16 cellular contexts compared by ENCODE assay signal in the genomic region with DNA sequence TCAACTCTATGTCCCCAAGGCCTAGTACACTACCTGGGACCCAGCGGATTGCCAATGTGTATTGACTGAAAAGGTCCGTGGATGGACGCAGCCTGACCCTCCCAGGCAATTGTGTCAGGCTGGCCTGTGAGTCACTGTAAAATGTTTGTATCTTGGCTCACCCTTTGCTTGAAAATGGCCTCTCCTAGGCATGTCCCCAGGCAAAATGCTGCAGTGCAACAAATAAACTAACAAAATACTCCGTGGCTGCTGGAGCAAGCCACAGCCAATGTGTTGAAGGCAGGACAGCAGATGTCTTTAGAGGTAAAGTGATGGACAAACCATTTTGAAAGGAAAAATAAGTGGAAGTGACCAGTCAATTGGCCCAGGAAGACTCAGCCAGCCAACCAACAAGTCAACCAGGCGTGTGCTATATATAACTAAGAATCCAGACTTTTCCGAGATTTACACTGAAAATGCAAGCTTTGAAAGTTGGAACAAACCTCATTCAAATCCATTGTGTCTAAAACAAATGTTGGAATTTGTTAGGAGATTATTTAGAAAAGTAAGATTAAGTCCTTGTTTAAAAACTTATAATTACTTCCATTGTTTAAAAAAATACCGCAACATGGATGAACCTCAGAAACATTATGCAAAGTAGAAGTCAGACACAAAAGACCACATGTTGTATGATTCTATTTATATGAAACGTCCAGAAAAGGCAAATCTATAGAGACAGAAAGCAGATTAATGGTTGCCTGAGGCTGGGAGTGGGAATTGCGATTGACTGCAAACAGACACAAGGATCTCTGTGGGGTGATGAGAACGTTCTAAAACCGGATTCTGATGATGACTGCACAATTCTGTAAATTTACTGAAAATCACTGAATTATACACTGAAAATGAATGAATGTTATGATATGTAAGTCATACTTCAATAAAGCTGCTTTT.
"Had no signal": no experiment of that assay in that cellular context is flagged by ENCODE, and none has a peak within 500 bp of the region (broad histone marks: within the 10 kb centered on the region; RNA-seq: fewer than 3 reads in every experiment).

No MANE protein-coding gene starts in this region.

- H3K27me3 ChIP-seq: esophagus muscularis mucosa, testis had no signal

- H3K4me3 ChIP-seq: esophagus muscularis mucosa, left ventricle myocardium inferior, testis had no signal

- H3K36me3 ChIP-seq: esophagus muscularis mucosa, left ventricle myocardium inferior had no signal

- FAIRE-seq: bronchial epithelial cell, islet of Langerhans had no signal

- H3K9me3 ChIP-seq: esophagus muscularis mucosa, left ventricle myocardium inferior, testis had no signal

- H3K4me1 ChIP-seq: esophagus muscularis mucosa, foreskin keratinocyte, left ventricle myocardium inferior, testis had no signal

- H3K27ac ChIP-seq: esophagus muscularis mucosa, foreskin keratinocyte, left ventricle myocardium inferior, testis had no signal

- ATAC-seq: activated CD4-positive, CD25-positive, alpha-beta regulatory T cell treated with anti-CD3 and anti-CD28 coated beads, Interleukin-2, amount 50 U/mL, for 24 hours; foreskin keratinocyte; stimulated activated naive CD8-positive, alpha-beta T cell treated with anti-CD3 and anti-CD28 coated beads, Interleukin-15, amount 100 ng/mL, for 72 hours had no signal

- DNase-seq: activated CD4-positive, alpha-beta T cell treated with anti-CD3 and anti-CD28 coated beads, Interleukin-2, amount 50 U/mL, for 4 hours; activated effector memory CD4-positive, alpha-beta T cell treated with Interleukin-2 at 50 U/mL for 16 hours; activated naive CD8-positive, alpha-beta T cell treated with anti-CD3 and anti-CD28 coated beads for 36 hours; activated T-cell treated with anti-CD3 and anti-CD28 coated beads, Interleukin-2, amount 50 U/mL, for 24 hours; anterior cingulate cortex; foreskin keratinocyte; head of caudate nucleus; left ventricle myocardium inferior; stimulated activated CD4-positive, alpha-beta T cell treated with anti-CD3 and anti-CD28 coated beads, Interleukin-15, amount 100 ng/mL, for 24 hours; stimulated activated CD4-positive, alpha-beta T cell treated with anti-CD3 and anti-CD28 coated beads, Interleukin-4, amount 100 ng/mL, for 4 hours; stimulated activated naive CD8-positive, alpha-beta T cell treated with anti-CD3 and anti-CD28 coated beads, Interleukin-15, amount 100 ng/mL, for 72 hours; testis had no signal
